ENCODE assay signal across 11 cellular contexts in the genomic region with DNA sequence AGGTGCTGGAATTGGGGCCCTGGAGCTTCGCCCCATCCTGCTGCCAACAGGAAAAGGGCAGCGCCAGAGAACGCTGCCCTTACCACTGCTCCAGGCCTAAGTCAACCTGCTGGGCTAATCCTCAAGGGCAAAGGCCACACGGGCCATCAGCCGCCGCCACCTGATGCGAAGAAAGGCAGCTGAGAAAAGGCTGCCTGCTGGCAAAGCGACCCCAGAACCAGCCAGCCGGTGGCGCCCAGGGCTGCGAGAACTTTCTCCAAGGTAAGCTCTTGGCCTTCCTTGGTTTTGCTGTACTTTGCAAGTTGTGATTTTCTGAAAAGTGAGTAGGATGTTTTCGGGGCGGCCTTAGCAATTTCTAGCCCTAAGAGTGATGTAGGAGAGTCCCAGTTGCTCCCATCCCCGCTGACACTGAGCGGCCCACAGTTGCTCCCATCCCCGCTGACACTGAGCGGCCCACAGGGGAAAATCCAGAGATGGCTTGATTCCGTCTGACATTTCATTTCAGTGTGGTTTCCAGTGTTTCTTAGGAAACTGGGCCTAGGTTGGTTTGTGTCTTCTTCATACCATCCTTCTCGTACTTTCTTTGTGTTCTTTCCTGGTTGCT. TPM values are rescaled to one million over a fixed set of nuclear protein-coding genes. Genes with fewer than 3 reads are reported as not detected.
DNase-seq lines count a peak whose midpoint lies in the region; ATAC-seq, FAIRE-seq and TF ChIP-seq lines count a peak whose summit lies in the region.
"Not testable (repeated sequence)": the region's sequence is repeated elsewhere in the genome, so short reads cannot be mapped to it uniquely, and the experiment has no call there.
"Had no signal": no experiment of that assay in that cellular context is flagged by ENCODE, and none has a peak within 500 bp of the region (broad histone marks: within the 10 kb centered on the region; RNA-seq: fewer than 3 reads in every experiment).

No MANE protein-coding gene starts in this region.

- not testable (repeated sequence) for H2BK5ac ChIP-seq in H1 (ENCODE audit: low read depth, low read length)

- not testable (repeated sequence) for H3K56ac ChIP-seq in H1 (replicated peaks; ENCODE audit: insufficient read length, low read depth, low read length)

- FAIRE-seq in H1 (lab: Jason Lieb, UNC): peak; percentile 76

- not testable (repeated sequence) for H4K91ac ChIP-seq in H1 (replicated peaks; ENCODE audit: insufficient read length, low read length)

- CTCF ChIA-PET in CD8-positive, alpha-beta T cell (lab: Charles Lee); T-cell (lab: Charles Lee); activated CD8-positive, alpha-beta T cell treated with anti-CD3 and anti-CD28 coated beads, Interleukin-2, amount 10 ng/mL, durations not matched to agents 7 days and 5 days (lab: Charles Lee); activated naive CD4-positive, alpha-beta T cell treated with anti-CD3 and anti-CD28 coated beads for 36 hours (lab: Charles Lee); H1 (lab: Charles Lee; ENCODE audit: partially characterized antibody): not testable (repeated sequence)

- H2AFZ ChIP-seq in H1 (ENCODE audit: low read length): not testable (repeated sequence)

- not testable (repeated sequence) for H4K5ac ChIP-seq in H1 (ENCODE audit: insufficient read length, low read depth, low read length)

- not testable (repeated sequence) for H3K36me3 Mint-ChIP-seq in CD8-positive, alpha-beta T cell; T-cell; activated CD4-positive, alpha-beta T cell treated with anti-CD3 and anti-CD28 coated beads, Interleukin-2, amount 10 ng/mL, durations not matched to agents 24 days and 14 days (ENCODE audit: low read depth); activated CD8-positive, alpha-beta T cell treated with anti-CD3 and anti-CD28 coated beads, Interleukin-2, amount 10 ng/mL, durations not matched to agents 7 days and 5 days (ENCODE audit: low read depth); activated naive CD4-positive, alpha-beta T cell treated with anti-CD3 and anti-CD28 coated beads for 36 hours (ENCODE audit: low read depth)

- H3K9me3 ChIP-seq in CD8-positive, alpha-beta T cell (ENCODE audit: low read length); H1 (ENCODE audit: insufficient read depth in 2 of 2, low read depth in 1 of 2, low read length in 1 of 2): not testable (repeated sequence)

- POLR2A ChIA-PET in CD8-positive, alpha-beta T cell (lab: Charles Lee); T-cell (lab: Charles Lee); activated CD8-positive, alpha-beta T cell treated with anti-CD3 and anti-CD28 coated beads, Interleukin-2, amount 10 ng/mL, durations not matched to agents 7 days and 5 days (lab: Charles Lee); H1 (lab: Charles Lee; ENCODE audit: partially characterized antibody): not testable (repeated sequence)

- not testable (repeated sequence) for H3K27me3 ChIP-seq in CD8-positive, alpha-beta T cell (ENCODE audit: insufficient read depth, low read length); H1 (replicated peaks in 1 of 4; ENCODE audit: control insufficient read depth in 3 of 4, extremely low read depth in 1 of 4, insufficient read depth in 3 of 4, low read length in 3 of 4)

- ATAC-seq in CD8-positive, alpha-beta T cell; activated CD8-positive, alpha-beta T cell treated with anti-CD3 and anti-CD28 coated beads, Interleukin-2, amount 10 ng/mL, durations not matched to agents 7 days and 5 days: not testable (repeated sequence)
- peak in 3 of 4 experiments; percentile 32 to 69 (median 38) for ATAC-seq in T-cell (replicated peaks in 1 of 4)
- peak; percentile 29 for ATAC-seq in stimulated activated naive CD8-positive, alpha-beta T cell treated with anti-CD3 and anti-CD28 coated beads, Interleukin-15, Interleukin-2, amounts not matched to agents 100 U/mL and 50 U/mL, for 24 hours

- H3K4me1 Mint-ChIP-seq in CD8-positive, alpha-beta T cell (ENCODE audit: low read depth); activated CD4-positive, alpha-beta T cell treated with anti-CD3 and anti-CD28 coated beads, Interleukin-2, amount 10 ng/mL, durations not matched to agents 24 days and 14 days; activated CD8-positive, alpha-beta T cell treated with anti-CD3 and anti-CD28 coated beads, Interleukin-2, amount 10 ng/mL, durations not matched to agents 7 days and 5 days (ENCODE audit: low read depth): not testable (repeated sequence)
- H3K4me1 Mint-ChIP-seq in T-cell: peaks cover 6 to 10% (median 7%) of the 10 kb centered on the region in 3 donors
- H3K4me1 Mint-ChIP-seq in activated naive CD4-positive, alpha-beta T cell treated with anti-CD3 and anti-CD28 coated beads for 36 hours (ENCODE audit: low read depth): peaks cover 11% of the 10 kb centered on the region

- not testable (repeated sequence) for H3K4me3 Mint-ChIP-seq in CD8-positive, alpha-beta T cell; T-cell; activated CD4-positive, alpha-beta T cell treated with anti-CD3 and anti-CD28 coated beads, Interleukin-2, amount 10 ng/mL, durations not matched to agents 24 days and 14 days; activated CD8-positive, alpha-beta T cell treated with anti-CD3 and anti-CD28 coated beads, Interleukin-2, amount 10 ng/mL, durations not matched to agents 7 days and 5 days; activated naive CD4-positive, alpha-beta T cell treated with anti-CD3 and anti-CD28 coated beads for 36 hours

- H2BK20ac ChIP-seq in H1 (ENCODE audit: low read length): not testable (repeated sequence)

- not testable (repeated sequence) for H3K18ac ChIP-seq in H1 (ENCODE audit: extremely low read depth, low read length)

- not testable (repeated sequence) for H3K79me1 ChIP-seq in H1 (ENCODE audit: low read depth, low read length)

- not testable (repeated sequence) for H3K14ac ChIP-seq in H1 (ENCODE audit: insufficient read length)

- peak in 4 of 7 experiments; percentile 16 to 66 (median 44) for DNase-seq in CD8-positive, alpha-beta T cell
- DNase-seq in T-cell: peak in 20 of 34 experiments; percentile 5 to 50 (median 28)
- peak; percentile 67 for DNase-seq in activated CD4-positive, alpha-beta T cell treated with anti-CD3 and anti-CD28 coated beads, Interleukin-2, amount 10 ng/mL, durations not matched to agents 24 days and 14 days
- peak; percentile 36 for DNase-seq in activated CD8-positive, alpha-beta T cell treated with anti-CD3 and anti-CD28 coated beads, Interleukin-2, amount 10 ng/mL, durations not matched to agents 7 days and 5 days
- peak; percentile 16 for DNase-seq in activated naive CD4-positive, alpha-beta T cell treated with anti-CD3 and anti-CD28 coated beads for 36 hours
- not testable (repeated sequence) for DNase-seq in H1 (ENCODE audit: low read depth in 1 of 2, low spot score in 2 of 2)
- peak; percentile 16 for DNase-seq in stimulated activated naive CD8-positive, alpha-beta T cell treated with anti-CD3 and anti-CD28 coated beads, Interleukin-15, Interleukin-2, amounts not matched to agents 100 U/mL and 50 U/mL, for 24 hours

- not testable (repeated sequence) for H3K9me3 Mint-ChIP-seq in CD8-positive, alpha-beta T cell; T-cell; activated CD4-positive, alpha-beta T cell treated with anti-CD3 and anti-CD28 coated beads, Interleukin-2, amount 10 ng/mL, durations not matched to agents 24 days and 14 days; activated CD8-positive, alpha-beta T cell treated with anti-CD3 and anti-CD28 coated beads, Interleukin-2, amount 10 ng/mL, durations not matched to agents 7 days and 5 days (ENCODE audit: insufficient read depth); activated naive CD4-positive, alpha-beta T cell treated with anti-CD3 and anti-CD28 coated beads for 36 hours

- WGBS in H1 (ENCODE audit: extremely low coverage in 1 of 2, insufficient coverage in 1 of 2, insufficient read length in 1 of 2, insufficient replicate concordance in 2 of 2, low coverage in 1 of 2, low lambda C conversion rate in 2 of 2, missing lambda C conversion rate in 1 of 2), 2 experiments: 85% methylated on average over 4 of the region's 19 CpGs; no CpG with 5 or more reads in 1 of the 2 experiments

- not testable (repeated sequence) for H3K4me1 ChIP-seq in CD8-positive, alpha-beta T cell (ENCODE audit: insufficient read depth, low read length); H1 (replicated peaks in 1 of 4; ENCODE audit: control insufficient read depth in 3 of 4, insufficient read depth in 4 of 4, low read length in 3 of 4)

- not testable (repeated sequence) for TF ChIP-seq EP300 in H1 (IDR thresholded peaks at IDR 0.05; ENCODE audit: borderline replicate concordance in 1 of 2, low read depth in 2 of 2, low read length in 2 of 2)

- not testable (repeated sequence) for TF ChIP-seq RAD21 in H1 (IDR thresholded peaks at IDR 0.05 in 1 of 2, conservative IDR thresholded peaks at IDR 0.05 in 1 of 2; ENCODE audit: low read depth in 2 of 2, low read length in 2 of 2)

- not testable (repeated sequence) for H3K23me2 ChIP-seq in H1 (ENCODE audit: low read depth, low read length)

- not testable (repeated sequence) for H3K79me2 ChIP-seq in H1 (ENCODE audit: control insufficient read depth in 1 of 2, insufficient read depth in 2 of 2, low read length in 2 of 2)

- TF ChIP-seq CTCF in CD8-positive, alpha-beta T cell (IDR thresholded peaks at IDR 0.05); H1 (IDR thresholded peaks at IDR 0.05; ENCODE audit: control extremely low read depth in 1 of 3, insufficient read depth in 1 of 3, low read depth in 1 of 3, low read length in 3 of 3): not testable (repeated sequence)

- not testable (repeated sequence) for H3K9ac ChIP-seq in H1 (replicated peaks in 1 of 4; ENCODE audit: extremely low read depth in 1 of 4, low read depth in 3 of 4, low read length in 3 of 4)

- not testable (repeated sequence) for H3K4ac ChIP-seq in H1 (replicated peaks; ENCODE audit: insufficient read length, low read depth, low read length)

- not testable (repeated sequence) for H2BK120ac ChIP-seq in H1 (replicated peaks; ENCODE audit: low read depth, low read length)

- not testable (repeated sequence) for H3K23ac ChIP-seq in H1 (ENCODE audit: insufficient read length)

- H3K36me3 ChIP-seq in CD8-positive, alpha-beta T cell (ENCODE audit: insufficient read depth, low read length); H1 (ENCODE audit: control insufficient read depth in 2 of 4, insufficient read depth in 4 of 4, low read length in 3 of 4): not testable (repeated sequence)

- not testable (repeated sequence) for TF ChIP-seq POLR2A in H1 (IDR thresholded peaks at IDR 0.05; ENCODE audit: control extremely low read depth in 1 of 2, low read depth in 2 of 2, low read length in 2 of 2)

- H2BK12ac ChIP-seq in H1 (ENCODE audit: low read depth, low read length): not testable (repeated sequence)

- intact Hi-C loops in CD8-positive, alpha-beta T cell (cut with DNase I, micrococcal nuclease); activated CD4-positive, alpha-beta T cell treated with anti-CD3 and anti-CD28 coated beads, Interleukin-2, amount 10 ng/mL, durations not matched to agents 24 days and 14 days (cut with micrococcal nuclease); activated naive CD4-positive, alpha-beta T cell treated with anti-CD3 and anti-CD28 coated beads for 36 hours (cut with micrococcal nuclease): not testable (repeated sequence)

- H2AK5ac ChIP-seq in H1 (ENCODE audit: low read depth, low read length): not testable (repeated sequence)

- H3K4me3 ChIP-seq in CD8-positive, alpha-beta T cell (ENCODE audit: low read depth, low read length); H1 (ENCODE audit: extremely low read depth in 1 of 4, insufficient read depth in 2 of 4, low read depth in 3 of 4, low read length in 4 of 4): not testable (repeated sequence)

- not testable (repeated sequence) for H4K8ac ChIP-seq in H1 (ENCODE audit: extremely low read depth, insufficient read depth, low read length)

- not testable (repeated sequence) for H4K20me1 ChIP-seq in H1 (replicated peaks in 1 of 2; ENCODE audit: control insufficient read depth in 1 of 2, insufficient read depth in 2 of 2, low read length in 2 of 2)

- H3K27me3 Mint-ChIP-seq in CD8-positive, alpha-beta T cell (ENCODE audit: low read depth); T-cell; activated CD4-positive, alpha-beta T cell treated with anti-CD3 and anti-CD28 coated beads, Interleukin-2, amount 10 ng/mL, durations not matched to agents 24 days and 14 days; activated CD8-positive, alpha-beta T cell treated with anti-CD3 and anti-CD28 coated beads, Interleukin-2, amount 10 ng/mL, durations not matched to agents 7 days and 5 days (ENCODE audit: low read depth); activated naive CD4-positive, alpha-beta T cell treated with anti-CD3 and anti-CD28 coated beads for 36 hours (ENCODE audit: low read depth): not testable (repeated sequence)

- H3K27ac ChIP-seq in CD8-positive, alpha-beta T cell (ENCODE audit: low read depth, low read length); H1 (ENCODE audit: low read depth, low read length): not testable (repeated sequence)

- H3K4me2 ChIP-seq in H1 (ENCODE audit: insufficient read depth in 1 of 2, low read depth in 2 of 2, low read length in 2 of 2): not testable (repeated sequence)

- H3K27ac Mint-ChIP-seq in CD8-positive, alpha-beta T cell; T-cell; activated CD4-positive, alpha-beta T cell treated with anti-CD3 and anti-CD28 coated beads, Interleukin-2, amount 10 ng/mL, durations not matched to agents 24 days and 14 days; activated CD8-positive, alpha-beta T cell treated with anti-CD3 and anti-CD28 coated beads, Interleukin-2, amount 10 ng/mL, durations not matched to agents 7 days and 5 days; activated naive CD4-positive, alpha-beta T cell treated with anti-CD3 and anti-CD28 coated beads for 36 hours: not testable (repeated sequence)

- H2BK15ac ChIP-seq in H1 (ENCODE audit: low read length): not testable (repeated sequence)

RNA-seq across cellular contexts. Expression of gene FAM153A, which starts 15.6 kb away (rescaled TPM):
- total RNA-seq in CD8-positive, alpha-beta T cell: 10 to 100 TPM; 48.6 to 55.1 TPM
- total RNA-seq in T-cell: 10 to 100 TPM; 74.4 to 99.4 (median 93.8) TPM
- 12.8 and 13.1 TPM in 2 replicates for total RNA-seq in activated CD4-positive, alpha-beta T cell treated with anti-CD3 and anti-CD28 coated beads, Interleukin-2, amount 10 ng/mL, durations not matched to agents 24 days and 14 days
- 10 to 100 TPM; 10.4 to 14.3 TPM for total RNA-seq in activated CD8-positive, alpha-beta T cell treated with anti-CD3 and anti-CD28 coated beads, Interleukin-2, amount 10 ng/mL, durations not matched to agents 7 days and 5 days
- 10 to 100 TPM; 23.8 to 26.0 TPM for total RNA-seq in activated naive CD4-positive, alpha-beta T cell treated with anti-CD3 and anti-CD28 coated beads for 36 hours
- total RNA-seq in H1 (2021; fragmentation: NEBNext Ultra II Directional; extraction: Animal tissue kit (Norgen Biotek cat#: 25700)): not detected in 2 replicates
- 0.22 TPM in 1 of 2 replicates, not detected in the other for polyA plus RNA-seq in H1 (2011; rRNA removed)
- polyA plus RNA-seq in H1 (2011; cell fraction: cytosol; rRNA removed): not detected
- 0.11 TPM for polyA plus RNA-seq in H1 (2011; cell fraction: nucleus; rRNA removed)
- polyA plus RNA-seq in H1 (2012, experiment 1 of 2): 0.15 TPM in 1 of 4 replicates, not detected in the others
- polyA plus RNA-seq in H1 (2012, experiment 2 of 2): not detected
- polyA plus RNA-seq in H1 (2013, experiment 1 of 2): not detected
- 0.26 TPM for polyA plus RNA-seq in H1 (2013, experiment 2 of 2)
- 0.29 TPM in 1 of 2 replicates, not detected in the other for polyA minus RNA-seq in H1 (2011; rRNA and poly(A)+ RNA removed)
- polyA minus RNA-seq in H1 (2011; cell fraction: cytosol; rRNA and poly(A)+ RNA removed): not detected
- 0.30 TPM for polyA minus RNA-seq in H1 (2011; cell fraction: nucleus; rRNA and poly(A)+ RNA removed)
- total RNA-seq: A172, Daoy, GM23248 had no signal
- polyA plus RNA-seq: BJ, GM23248 had no signal
